Comparison of ENCODE assay signal across 18 cellular contexts in the genomic region with DNA sequence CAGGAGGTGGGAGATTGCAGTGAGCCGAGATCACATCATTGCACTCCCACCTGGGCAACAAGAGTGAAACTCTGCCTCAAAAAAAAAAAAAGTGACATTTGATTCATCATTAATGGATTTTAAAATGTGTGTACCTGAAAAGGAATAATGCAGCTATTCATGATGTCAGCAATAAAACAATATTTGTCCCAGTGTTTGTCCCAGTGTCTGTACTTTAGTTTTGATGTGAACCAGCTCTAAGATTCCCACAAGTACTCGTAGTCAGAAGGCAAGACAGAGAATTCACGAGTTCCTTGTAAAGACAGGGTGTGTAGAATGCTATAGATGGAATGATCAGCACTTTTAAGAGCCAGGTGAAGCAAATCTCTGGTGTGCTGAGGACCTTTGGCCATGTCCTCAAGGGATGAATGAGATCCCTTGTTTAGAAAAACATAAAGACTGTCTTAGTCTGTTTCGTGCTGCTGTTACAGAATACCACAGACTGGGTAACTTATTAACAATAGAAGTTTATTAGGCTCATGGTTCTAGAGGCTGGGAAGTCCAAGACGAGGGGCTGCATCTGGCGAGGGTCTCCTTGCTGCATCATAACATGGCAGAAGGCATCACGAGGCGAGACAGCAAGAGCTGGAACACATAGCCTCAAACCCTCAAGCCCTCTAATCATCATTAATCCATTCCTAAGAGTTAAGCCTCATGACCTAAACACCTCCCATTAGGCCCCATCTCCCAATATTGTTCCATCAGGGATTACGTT. TPM values are rescaled to one million over a fixed set of nuclear protein-coding genes. Genes with fewer than 3 reads are reported as not detected.
A peak's percentile ranks its signal among the peaks of the same experiment; 100 is the strongest.
DNase-seq lines count a peak whose midpoint lies in the region; ATAC-seq, FAIRE-seq and TF ChIP-seq lines count a peak whose summit lies in the region.
"Had no signal": no experiment of that assay in that cellular context is flagged by ENCODE, and none has a peak within 500 bp of the region (broad histone marks: within the 10 kb centered on the region; RNA-seq: fewer than 3 reads in every experiment).

No MANE protein-coding gene starts in this region.

- no peaks in the 10 kb centered on the region for H4K20me1 ChIP-seq in hepatocyte (ENCODE audit: insufficient read depth, poor library complexity, severe bottlenecking)

- TF ChIP-seq POLR2A in prostate gland (IDR thresholded peaks at IDR 0.05) = no peak
- TF ChIP-seq POLR2A in GM18505 (IDR thresholded peaks at IDR 0.05; ENCODE audit: borderline replicate concordance, extremely low read depth, insufficient read depth, insufficient read length) = no peak

- H3K9me3 ChIP-seq in hepatocyte (ENCODE audit: low read depth) = no peaks in the 10 kb centered on the region
- no peaks in the 10 kb centered on the region for H3K9me3 ChIP-seq in prostate gland
- H3K9me3 ChIP-seq in kidney (ENCODE audit: control insufficient read depth in 1 of 2, low read length in 2 of 2) = no peaks in the 10 kb centered on the region
- H3K9me3 ChIP-seq: Caco-2 had no signal

- H3K4me1 ChIP-seq in hepatocyte (ENCODE audit: insufficient read depth) (no peaks in the 10 kb centered on the region), prostate gland (replicated peaks) (peaks cover 6% of the 10 kb centered on the region), kidney (ENCODE audit: control insufficient read depth in 1 of 2, insufficient read depth in 1 of 2, low read depth in 1 of 2, low read length in 2 of 2) (peaks cover 0 to 9% of the 10 kb centered on the region in 2 donors)
- H3K4me1 ChIP-seq: Caco-2 had no signal

- H3K27me3 ChIP-seq in hepatocyte (no peaks in the 10 kb centered on the region), prostate gland (replicated peaks; ENCODE audit: insufficient read depth) (no peaks in the 10 kb centered on the region)

- intact Hi-C loops in prostate gland (cut with DNase I) = no loop called here
- intact Hi-C loops in kidney (cut with DNase I) = no loop called here

- 78% methylated on average over 9 of the region's 9 CpGs for WGBS in hepatocyte (ENCODE audit: low lambda C conversion rate, missing lambda C conversion rate)
- WGBS in prostate gland = 77% methylated on average over 9 of the region's 9 CpGs

- H3K79me2 ChIP-seq in hepatocyte = no peaks in the 10 kb centered on the region

- H3K9ac ChIP-seq in kidney (ENCODE audit: low read length in 2 of 2) = no peak overlapping the region

- no peak for FAIRE-seq in kidney (lab: Jason Lieb, UNC)
- FAIRE-seq: A204.1 had no signal

- no peak for TF ChIP-seq CTCF in 22Rv1 (IDR thresholded peaks at IDR 0.05)
- no peak for TF ChIP-seq CTCF in LNCaP clone FGC (IDR thresholded peaks at IDR 0.05; ENCODE audit: control insufficient read depth, extremely low read depth, insufficient read depth)
- TF ChIP-seq CTCF in hepatocyte (IDR thresholded peaks at IDR 0.05; ENCODE audit: poor library complexity) = no peak
- no peak for TF ChIP-seq CTCF in prostate gland (IDR thresholded peaks at IDR 0.05)
- no peak for TF ChIP-seq CTCF in kidney (IDR thresholded peaks at IDR 0.05; ENCODE audit: borderline replicate concordance, extremely low read depth, insufficient read depth)

- H3K27ac ChIP-seq in 22Rv1 (peak overlapping the region; percentile 77), hepatocyte (peak overlapping the region; percentile 74), prostate gland (peak overlapping the region; percentile 61 to 85), kidney (ENCODE audit: low read depth in 2 of 2, low read length in 2 of 2) (no peak overlapping the region)

- no peak overlapping the region for H3K4me2 ChIP-seq in hepatocyte

- H3K4me3 ChIP-seq in LNCaP clone FGC (ENCODE audit: low read depth, low read length) (no peak overlapping the region), hepatocyte (no peak overlapping the region), prostate gland (no peak overlapping the region), kidney (ENCODE audit: low read length in 2 of 2) (no peak overlapping the region)

- no peaks in the 10 kb centered on the region for H3K36me3 ChIP-seq in hepatocyte (replicated peaks; ENCODE audit: insufficient read depth, low read depth)
- no peaks in the 10 kb centered on the region for H3K36me3 ChIP-seq in prostate gland
- no peaks in the 10 kb centered on the region for H3K36me3 ChIP-seq in kidney (ENCODE audit: control insufficient read depth in 1 of 2, insufficient read depth in 2 of 2, low read length in 2 of 2)

- peak; percentile 62 for DNase-seq in LNCaP clone FGC (ENCODE audit: low read depth)
- DNase-seq in hepatocyte (ENCODE audit: low spot score) = no peak
- no peak for DNase-seq in prostate gland (ENCODE audit: low spot score)
- no peak for DNase-seq in activated naive CD4-positive, alpha-beta T cell treated with Interleukin-2 at 50 U/mL for 16 hours
- DNase-seq in kidney = no peak
- DNase-seq: Caco-2; CD8-positive, alpha-beta memory T cell; DND-41; GDM1; HCEC 1CT; HFFc6; IMR-90 had no signal

- no peak for ATAC-seq in GM18505 (IDR thresholded peaks at IDR 0.05; ENCODE audit: unreplicated experiment)
- no peak for ATAC-seq in HG03571 (IDR thresholded peaks at IDR 0.05; ENCODE audit: unreplicated experiment)

- H3K9me2 ChIP-seq in hepatocyte (replicated peaks; ENCODE audit: insufficient read depth) = no peaks in the 10 kb centered on the region

- H2AFZ ChIP-seq in hepatocyte = no peak overlapping the region

RNA-seq across cellular contexts. Expression of a gene that starts 12.0 kb away (rescaled TPM):
- total RNA-seq in hepatocyte = 113 and 121 TPM in 2 replicates
- 50.8 and 65.9 TPM in 2 replicates for polyA plus RNA-seq in hepatocyte
- total RNA-seq in prostate gland = 100 to 1,000 TPM; 336 to 786 TPM
- 32.8 TPM for total RNA-seq in kidney
- polyA plus RNA-seq in kidney (ENCODE audit: insufficient read depth, low read depth, low replicate concordance) = 55.0 TPM
- total RNA-seq: CD8-positive, alpha-beta memory T cell; HFFc6; IMR-90 had no signal
- polyA plus RNA-seq: AG04450; BJ; CD8-positive, alpha-beta memory T cell; IMR-90 had no signal

Comparison
In these comparisons a context has a peak if more than half of its experiments do, and no peak if none do; other contexts are left out.
1. H3K27ac ChIP-seq: peak in 22Rv1 (single experiment), hepatocyte (single experiment) and prostate gland (2 of 2); none in kidney (0 of 2).